ENCODE assay signal across 1 cellular context in genomic region chr11:62771144-62772021, GRCh38.
A peak's percentile ranks its signal among the peaks of the same experiment; 100 is the strongest.
TF ChIP-seq lines count a peak whose summit lies in the region.

A gene with protein sequence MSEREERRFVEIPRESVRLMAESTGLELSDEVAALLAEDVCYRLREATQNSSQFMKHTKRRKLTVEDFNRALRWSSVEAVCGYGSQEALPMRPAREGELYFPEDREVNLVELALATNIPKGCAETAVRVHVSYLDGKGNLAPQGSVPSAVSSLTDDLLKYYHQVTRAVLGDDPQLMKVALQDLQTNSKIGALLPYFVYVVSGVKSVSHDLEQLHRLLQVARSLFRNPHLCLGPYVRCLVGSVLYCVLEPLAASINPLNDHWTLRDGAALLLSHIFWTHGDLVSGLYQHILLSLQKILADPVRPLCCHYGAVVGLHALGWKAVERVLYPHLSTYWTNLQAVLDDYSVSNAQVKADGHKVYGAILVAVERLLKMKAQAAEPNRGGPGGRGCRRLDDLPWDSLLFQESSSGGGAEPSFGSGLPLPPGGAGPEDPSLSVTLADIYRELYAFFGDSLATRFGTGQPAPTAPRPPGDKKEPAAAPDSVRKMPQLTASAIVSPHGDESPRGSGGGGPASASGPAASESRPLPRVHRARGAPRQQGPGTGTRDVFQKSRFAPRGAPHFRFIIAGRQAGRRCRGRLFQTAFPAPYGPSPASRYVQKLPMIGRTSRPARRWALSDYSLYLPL (plus strand): TSS chr11:62771396. CDS start chr11:62775784, 4,388 bp downstream.

TF ChIP-seq in GM12878, 131 proteins besides CTCF, POLR2A, EP300 and RAD21 (continued from another document and continues in another):
- TF ChIP-seq HSF1 (IDR thresholded peaks at IDR 0.05; ENCODE audit: low read depth, low read length): 0 out of 2 replicates have a peak, but pooled peaks have one; percentile 12
- peak; percentile 88 for TF ChIP-seq ZBTB4 (CRISPR knock-in tag; IDR thresholded peaks at IDR 0.05)
- TF ChIP-seq, protein P1, sequence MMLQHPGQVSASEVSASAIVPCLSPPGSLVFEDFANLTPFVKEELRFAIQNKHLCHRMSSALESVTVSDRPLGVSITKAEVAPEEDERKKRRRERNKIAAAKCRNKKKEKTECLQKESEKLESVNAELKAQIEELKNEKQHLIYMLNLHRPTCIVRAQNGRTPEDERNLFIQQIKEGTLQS (IDR thresholded peaks at IDR 0.05; ENCODE audit: borderline replicate concordance, extremely low read depth, low read depth, low read length): peak; percentile 75; the same call in 1 of the 2 replicates
- peak; percentile 96 for TF ChIP-seq NR2C1 (IDR thresholded peaks at IDR 0.05)
- TF ChIP-seq BACH1 (IDR thresholded peaks at IDR 0.05; ENCODE audit: borderline replicate concordance): peak; percentile 79
- TF ChIP-seq RAD51 (IDR thresholded peaks at IDR 0.05): peak; percentile 99
- no peak for TF ChIP-seq NFXL1 (IDR thresholded peaks at IDR 0.05; ENCODE audit: borderline replicate concordance)
- TF ChIP-seq, protein P2, sequence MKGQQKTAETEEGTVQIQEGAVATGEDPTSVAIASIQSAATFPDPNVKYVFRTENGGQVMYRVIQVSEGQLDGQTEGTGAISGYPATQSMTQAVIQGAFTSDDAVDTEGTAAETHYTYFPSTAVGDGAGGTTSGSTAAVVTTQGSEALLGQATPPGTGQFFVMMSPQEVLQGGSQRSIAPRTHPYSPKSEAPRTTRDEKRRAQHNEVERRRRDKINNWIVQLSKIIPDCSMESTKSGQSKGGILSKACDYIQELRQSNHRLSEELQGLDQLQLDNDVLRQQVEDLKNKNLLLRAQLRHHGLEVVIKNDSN (IDR thresholded peaks at IDR 0.05; ENCODE audit: borderline replicate concordance, extremely low read length, insufficient read depth, low read depth, low read length): peak; percentile 91
- TF ChIP-seq POU2F2 (IDR thresholded peaks at IDR 0.05; ENCODE audit: borderline replicate concordance, low read depth, low read length): 0 out of 3 replicates have a peak, but pooled peaks have one; percentile 11
- TF ChIP-seq TCF7 (IDR thresholded peaks at IDR 0.05; ENCODE audit: borderline replicate concordance): no peak
- no peak for TF ChIP-seq ZBED1 (IDR thresholded peaks at IDR 0.05; ENCODE audit: borderline replicate concordance)
- no peak for TF ChIP-seq TCF3 (IDR thresholded peaks at IDR 0.05; ENCODE audit: borderline replicate concordance, insufficient read depth, low read depth, low read length)
- TF ChIP-seq, protein P3, sequence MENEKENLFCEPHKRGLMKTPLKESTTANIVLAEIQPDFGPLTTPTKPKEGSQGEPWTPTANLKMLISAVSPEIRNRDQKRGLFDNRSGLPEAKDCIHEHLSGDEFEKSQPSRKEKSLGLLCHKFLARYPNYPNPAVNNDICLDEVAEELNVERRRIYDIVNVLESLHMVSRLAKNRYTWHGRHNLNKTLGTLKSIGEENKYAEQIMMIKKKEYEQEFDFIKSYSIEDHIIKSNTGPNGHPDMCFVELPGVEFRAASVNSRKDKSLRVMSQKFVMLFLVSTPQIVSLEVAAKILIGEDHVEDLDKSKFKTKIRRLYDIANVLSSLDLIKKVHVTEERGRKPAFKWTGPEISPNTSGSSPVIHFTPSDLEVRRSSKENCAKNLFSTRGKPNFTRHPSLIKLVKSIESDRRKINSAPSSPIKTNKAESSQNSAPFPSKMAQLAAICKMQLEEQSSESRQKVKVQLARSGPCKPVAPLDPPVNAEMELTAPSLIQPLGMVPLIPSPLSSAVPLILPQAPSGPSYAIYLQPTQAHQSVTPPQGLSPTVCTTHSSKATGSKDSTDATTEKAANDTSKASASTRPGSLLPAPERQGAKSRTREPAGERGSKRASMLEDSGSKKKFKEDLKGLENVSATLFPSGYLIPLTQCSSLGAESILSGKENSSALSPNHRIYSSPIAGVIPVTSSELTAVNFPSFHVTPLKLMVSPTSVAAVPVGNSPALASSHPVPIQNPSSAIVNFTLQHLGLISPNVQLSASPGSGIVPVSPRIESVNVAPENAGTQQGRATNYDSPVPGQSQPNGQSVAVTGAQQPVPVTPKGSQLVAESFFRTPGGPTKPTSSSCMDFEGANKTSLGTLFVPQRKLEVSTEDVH (IDR thresholded peaks at IDR 0.05; ENCODE audit: low read depth, partially characterized antibody): no peak
- no peak for TF ChIP-seq STAT3 (IDR thresholded peaks at IDR 0.05; ENCODE audit: low read depth, low read length)
- TF ChIP-seq CHD2 (IDR thresholded peaks at IDR 0.05; ENCODE audit: borderline replicate concordance, low read depth, low read length): no peak
- TF ChIP-seq ESRRA (IDR thresholded peaks at IDR 0.05; ENCODE audit: low read length): no peak
- peak; percentile 72 for TF ChIP-seq MXI1 (IDR thresholded peaks at IDR 0.05; ENCODE audit: low read depth, low read length)
- TF ChIP-seq ATF7 (IDR thresholded peaks at IDR 0.05; ENCODE audit: low read depth): no peak
- no peak for TF ChIP-seq PBX3 (IDR thresholded peaks at IDR 0.05; ENCODE audit: insufficient replicate concordance, low read depth, low read length)
- peak; percentile 51; the same call in 1 of the 2 replicates for TF ChIP-seq ZBTB11 (CRISPR knock-in tag; IDR thresholded peaks at IDR 0.05)
- TF ChIP-seq MAX (IDR thresholded peaks at IDR 0.05; ENCODE audit: low read depth, low read length): peak; percentile 83; the same call in 1 of the 2 replicates
- TF ChIP-seq SMAD1 (IDR thresholded peaks at IDR 0.05; ENCODE audit: low read depth, partially characterized antibody): no peak
- no peak for TF ChIP-seq TBL1XR1 (IDR thresholded peaks at IDR 0.05; ENCODE audit: low read depth, low read length)
- TF ChIP-seq RBBP5 (conservative IDR thresholded peaks at IDR 0.05): 0 out of 2 replicates have a peak, but pooled peaks have one; percentile 23
- no peak; the same call in 1 of the 2 replicates for TF ChIP-seq SIN3A (IDR thresholded peaks at IDR 0.05; ENCODE audit: low read depth, low read length)
- no peak for TF ChIP-seq SKIL (IDR thresholded peaks at IDR 0.05; ENCODE audit: low read depth, poor library complexity, severe bottlenecking)
- TF ChIP-seq CBFB (IDR thresholded peaks at IDR 0.05; ENCODE audit: low read depth): no peak; the same call in 1 of the 2 replicates
- TF ChIP-seq, protein P4, sequence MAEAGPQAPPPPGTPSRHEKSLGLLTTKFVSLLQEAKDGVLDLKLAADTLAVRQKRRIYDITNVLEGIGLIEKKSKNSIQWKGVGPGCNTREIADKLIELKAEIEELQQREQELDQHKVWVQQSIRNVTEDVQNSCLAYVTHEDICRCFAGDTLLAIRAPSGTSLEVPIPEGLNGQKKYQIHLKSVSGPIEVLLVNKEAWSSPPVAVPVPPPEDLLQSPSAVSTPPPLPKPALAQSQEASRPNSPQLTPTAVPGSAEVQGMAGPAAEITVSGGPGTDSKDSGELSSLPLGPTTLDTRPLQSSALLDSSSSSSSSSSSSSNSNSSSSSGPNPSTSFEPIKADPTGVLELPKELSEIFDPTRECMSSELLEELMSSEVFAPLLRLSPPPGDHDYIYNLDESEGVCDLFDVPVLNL (IDR thresholded peaks at IDR 0.05; ENCODE audit: low read depth, low read length): no peak
- TF ChIP-seq IRF5 (IDR thresholded peaks at IDR 0.05; ENCODE audit: borderline replicate concordance): no peak
- TF ChIP-seq MTA3 (IDR thresholded peaks at IDR 0.05; ENCODE audit: borderline replicate concordance, low read length): no peak
